8 cellular contexts compared by ENCODE assay signal in genomic region chr6:5998741-5999687, GRCh38. TPM values are rescaled to one million over a fixed set of nuclear protein-coding genes. Genes with fewer than 3 reads are reported as not detected.
DNase-seq lines count a peak whose midpoint lies in the region; ATAC-seq and TF ChIP-seq lines count a peak whose summit lies in the region.

No MANE protein-coding gene starts in this region.

- H3K4me3 ChIP-seq in breast epithelium (peak overlapping the region; percentile 34 to 56 (median 36)), lung (no peak overlapping the region), upper lobe of left lung (peak overlapping the region in 3 of 4 donors; percentile 1 to 24 (median 20))

- CTCF ChIA-PET in MCF 10A (lab: Yijun Ruan, JAX) = interaction anchor here (0.8 to 1.2 kb wide), 2 partner anchors 495 to 528 kb away, joined by 3 to 4 read pairs; no protein-coding TSS in a partner anchor

- peaks cover 21% of the 10 kb centered on the region for H3K9me3 Mint-ChIP-seq in MCF 10A (ENCODE audit: unreplicated experiment)
- peaks cover 6% of the 10 kb centered on the region for H3K9me3 Mint-ChIP-seq in central memory CD8-positive, alpha-beta T cell

- TF ChIP-seq EP300 in upper lobe of left lung (IDR thresholded peaks at IDR 0.05) = no peak

- H3K27ac ChIP-seq in breast epithelium = peak overlapping the region; percentile 64 to 78
- peak overlapping the region; percentile 34 to 49 for H3K27ac ChIP-seq in lung (ENCODE audit: low read depth in 1 of 2, low read length in 1 of 2)
- peak overlapping the region in 3 of 4 donors; percentile 6 to 88 (median 12) for H3K27ac ChIP-seq in upper lobe of left lung

- H3K36me3 Mint-ChIP-seq in MCF 10A (ENCODE audit: insufficient read depth, unreplicated experiment) = no peaks in the 10 kb centered on the region
- peaks cover 45% of the 10 kb centered on the region for H3K36me3 Mint-ChIP-seq in central memory CD8-positive, alpha-beta T cell (ENCODE audit: insufficient read depth)

- intact Hi-C loops in breast epithelium (cut with DNase I; ENCODE audit: low total_unique reads) = no loop called here
- intact Hi-C loops in MCF 10A (cut with micrococcal nuclease) = no loop called here

- no peak overlapping the region for H3K27ac Mint-ChIP-seq in MCF 10A (ENCODE audit: low read depth, unreplicated experiment)
- H3K27ac Mint-ChIP-seq in central memory CD8-positive, alpha-beta T cell (ENCODE audit: low read depth) = peak overlapping the region; percentile 2

- no peak overlapping the region for H3K4me3 Mint-ChIP-seq in MCF 10A (ENCODE audit: unreplicated experiment)
- peak overlapping the region; percentile 87 for H3K4me3 Mint-ChIP-seq in central memory CD8-positive, alpha-beta T cell

- H3K4me1 ChIP-seq in breast epithelium (peaks cover 5 to 9% of the 10 kb centered on the region in 2 donors), lung (ENCODE audit: control insufficient read depth in 2 of 2, insufficient read depth in 2 of 2, low read length in 2 of 2) (peaks cover 5 to 22% of the 10 kb centered on the region in 2 donors), upper lobe of left lung (peaks cover 61 to 79% (median 65%) of the 10 kb centered on the region in 4 donors)

- no peak for TF ChIP-seq POLR2A in breast epithelium (IDR thresholded peaks at IDR 0.05)
- no peak for TF ChIP-seq POLR2A in upper lobe of left lung (IDR thresholded peaks at IDR 0.05)

- peaks cover 41% of the 10 kb centered on the region for H3K27me3 Mint-ChIP-seq in MCF 10A (ENCODE audit: insufficient read depth, unreplicated experiment)
- peaks cover 100% of the 10 kb centered on the region for H3K27me3 Mint-ChIP-seq in central memory CD8-positive, alpha-beta T cell

- H3K36me3 ChIP-seq in breast epithelium = no peaks in the 10 kb centered on the region
- no peaks in the 10 kb centered on the region for H3K36me3 ChIP-seq in lung (ENCODE audit: control insufficient read depth in 2 of 2, insufficient read depth in 2 of 2, low read length in 2 of 2)
- H3K36me3 ChIP-seq in upper lobe of left lung = no peaks in the 10 kb centered on the region

- BruUV-seq in MCF 10A (replicated peaks; lab: Mats Ljungman, UMichigan) = no TSS peak

- no peak for TF ChIP-seq CTCF in breast epithelium (IDR thresholded peaks at IDR 0.05)
- no peak for TF ChIP-seq CTCF in MCF 10A (IDR thresholded peaks at IDR 0.05; ENCODE audit: unreplicated experiment)
- TF ChIP-seq CTCF in lung (IDR thresholded peaks at IDR 0.05; ENCODE audit: control extremely low read depth, extremely low read depth) = no peak
- no peak for TF ChIP-seq CTCF in upper lobe of left lung (IDR thresholded peaks at IDR 0.05)

- H3K27me3 ChIP-seq in breast epithelium (peaks cover 0 to 99% of the 10 kb centered on the region in 2 donors), lung (ENCODE audit: control insufficient read depth, insufficient read depth) (no peaks in the 10 kb centered on the region), upper lobe of left lung (peaks cover 0 to 95% (median 62%) of the 10 kb centered on the region in 4 donors)

- no peaks in the 10 kb centered on the region for H3K9me3 ChIP-seq in breast epithelium
- H3K9me3 ChIP-seq in lung (ENCODE audit: control insufficient read depth in 2 of 2, insufficient read depth in 1 of 2, low read length in 1 of 2) = peaks cover 0 to 22% of the 10 kb centered on the region in 2 donors
- H3K9me3 ChIP-seq in upper lobe of left lung = peaks cover 0 to 6% (median 0%) of the 10 kb centered on the region in 4 donors

- DNase-seq in breast epithelium (ENCODE audit: low spot score in 2 of 2) = no peak
- DNase-seq in MCF 10A (ENCODE audit: unreplicated experiment) = no peak
- DNase-seq in central memory CD8-positive, alpha-beta T cell (ENCODE audit: low spot score in 2 of 2) = no peak
- DNase-seq in lung (ENCODE audit: low spot score) = no peak
- peak in 1 of 2 donors; percentile 83 for DNase-seq in upper lobe of left lung
- DNase-seq in DMS153 treated with DMSO at 0.1 percent for 48 hours (lab: John Stamatoyannopoulos, UW; ENCODE audit: unreplicated experiment) = no peak
- DNase-seq in EL = no peak

- POLR2A ChIA-PET in MCF 10A (lab: Yijun Ruan, JAX) = no interaction called here

- H3K4me1 Mint-ChIP-seq in MCF 10A (ENCODE audit: insufficient read depth, unreplicated experiment) = no peaks in the 10 kb centered on the region
- H3K4me1 Mint-ChIP-seq in central memory CD8-positive, alpha-beta T cell = peaks cover 62% of the 10 kb centered on the region

- WGBS in lung, 2 donors = 8 to 19% methylated on average over 59 of the region's 59 CpGs
- 23 to 28% methylated on average over 31 to 54 of the region's 59 CpGs for WGBS in upper lobe of left lung, 2 donors

- ATAC-seq in central memory CD8-positive, alpha-beta T cell (replicated peaks; ENCODE audit: extremely low read depth, poor library complexity, severe bottlenecking) = no peak
- ATAC-seq in lung (ENCODE audit: insufficient read depth, low FRiP score) (no peak), upper lobe of left lung (ENCODE audit: low FRiP score in 2 of 2) (peak in 1 of 2 donors; percentile 4), GM18867 (IDR thresholded peaks at IDR 0.05; ENCODE audit: unreplicated experiment) (no peak)

RNA-seq across cellular contexts. Expression of gene NRN1, which starts 7.7 kb away (rescaled TPM):
- total RNA-seq in breast epithelium = 10 to 100 TPM in 2 of 3 donors, 1 to 10 TPM in 1; 8.9 to 81.4 (median 24.6) TPM
- not detected in 2 replicates for total RNA-seq in MCF 10A (2022)
- total RNA-seq in lung = 10 to 100 TPM in 1 of 2 donors, 1 to 10 TPM in 1; 9.4 to 10.8 TPM
- 10 to 100 TPM in 1 of 2 donors, 1 to 10 TPM in 1; 8.4 to 12.1 TPM for polyA plus RNA-seq in lung
- total RNA-seq in upper lobe of left lung = 10 to 100 TPM in 1 of 6 donors, 1 to 10 TPM in 5; 3.8 to 25.6 (median 5.7) TPM

Comparison
In these comparisons a context has a peak if more than half of its experiments do, and no peak if none do; other contexts are left out.
1. H3K27ac ChIP-seq: peak in every context shown above with its lines; median percentile 71 in breast epithelium; 42 in lung; 12 in upper lobe of left lung.